12 cellular contexts compared by ENCODE assay signal in the genomic region with DNA sequence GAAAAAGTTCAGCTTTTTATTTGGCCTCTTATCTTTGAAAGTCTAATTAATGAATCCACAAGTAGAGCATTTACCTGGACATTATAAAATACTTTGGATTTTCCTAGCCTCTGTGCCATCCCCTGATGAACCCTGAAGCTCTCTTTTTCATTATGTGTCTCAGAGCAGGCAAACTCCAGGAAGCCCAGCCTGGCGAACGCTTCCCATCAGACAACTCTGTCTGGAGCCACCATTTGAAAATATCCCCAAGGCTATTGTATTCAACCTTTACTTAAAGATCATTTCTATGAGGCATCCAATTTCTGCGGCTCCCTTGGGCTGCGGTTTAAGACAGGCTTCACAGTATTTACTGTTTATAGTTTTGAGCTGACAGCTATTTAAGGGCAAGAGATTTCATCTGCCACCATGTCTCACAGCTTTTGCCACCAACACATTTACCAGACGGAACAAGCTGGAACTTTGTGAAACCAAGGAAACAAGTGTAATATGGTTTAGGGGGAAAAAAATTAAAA.
DNase-seq lines count a peak whose midpoint lies in the region; ATAC-seq and TF ChIP-seq lines count a peak whose summit lies in the region.
"Had no signal": no experiment of that assay in that cellular context is flagged by ENCODE, and none has a peak within 500 bp of the region (broad histone marks: within the 10 kb centered on the region; RNA-seq: fewer than 3 reads in every experiment).

No MANE protein-coding gene starts in this region.

- 46% methylated on average over 5 of the region's 5 CpGs for WGBS in suprapubic skin

- H3F3A ChIP-seq in MM.1S (ENCODE audit: insufficient read depth, low read length), result no peaks in the 10 kb centered on the region

- H3K4me3 ChIP-seq in Peyer's patch, result no peak overlapping the region
- peak overlapping the region; percentile 74 for H3K4me3 ChIP-seq in coronary artery
- peak overlapping the region; percentile 49 for H3K4me3 ChIP-seq in suprapubic skin
- H3K4me3 ChIP-seq in MM.1S (ENCODE audit: low read length), result no peak overlapping the region

- DNase-seq in Peyer's patch (no peak), coronary artery (ENCODE audit: low spot score) (no peak), mesothelial cell of epicardium (ENCODE audit: low spot score in 2 of 2, unreplicated experiment in 2 of 2) (no peak), suprapubic skin (ENCODE audit: low spot score in 2 of 2) (no peak), dermis blood vessel endothelial cell (no peak), MM.1S (no peak)
- no peak for DNase-seq in activated CD4-positive, alpha-beta T cell treated with anti-CD3 and anti-CD28 coated beads for 48 hours
- DNase-seq: DMS 273 treated with DMSO at 0.1 percent for 48 hours; effector memory CD8-positive, alpha-beta T cell had no signal

- H4K20me1 ChIP-seq in MM.1S (ENCODE audit: insufficient read depth, low read length), result no peaks in the 10 kb centered on the region

- H3K27ac ChIP-seq in Peyer's patch, result peak overlapping the region; percentile 5 to 89 (median 54)
- no peak overlapping the region for H3K27ac ChIP-seq in coronary artery
- peak overlapping the region; percentile 26 for H3K27ac ChIP-seq in suprapubic skin
- no peak overlapping the region for H3K27ac ChIP-seq in MM.1S (ENCODE audit: low read length)
- H3K27ac ChIP-seq: SJCRH30 had no signal

- no peak for TF ChIP-seq EP300 in suprapubic skin (IDR thresholded peaks at IDR 0.05)

- H3K36me3 Mint-ChIP-seq in mesothelial cell of epicardium, result no peaks in the 10 kb centered on the region

- H3K9me2 ChIP-seq in MM.1S (replicated peaks; ENCODE audit: insufficient read depth, low read length), result no peaks in the 10 kb centered on the region

- peaks cover 2% of the 10 kb centered on the region for H3K27me3 Mint-ChIP-seq in mesothelial cell of epicardium (ENCODE audit: low read depth)

- TF ChIP-seq CTCF in Peyer's patch (IDR thresholded peaks at IDR 0.05), result no peak
- TF ChIP-seq CTCF in coronary artery (IDR thresholded peaks at IDR 0.05), result no peak
- TF ChIP-seq CTCF in mesothelial cell of epicardium (IDR thresholded peaks at IDR 0.05; ENCODE audit: unreplicated experiment), result no peak
- no peak for TF ChIP-seq CTCF in suprapubic skin (IDR thresholded peaks at IDR 0.05)
- no peak for TF ChIP-seq CTCF in MM.1S (IDR thresholded peaks at IDR 0.05; ENCODE audit: low read length)

- H3K9me3 ChIP-seq in Peyer's patch, result no peaks in the 10 kb centered on the region
- no peaks in the 10 kb centered on the region for H3K9me3 ChIP-seq in suprapubic skin
- no peaks in the 10 kb centered on the region for H3K9me3 ChIP-seq in MM.1S (replicated peaks; ENCODE audit: insufficient read depth, low read length)
- H3K9me3 ChIP-seq: SJCRH30 had no signal

- H3K4me1 ChIP-seq in Peyer's patch, result no peaks in the 10 kb centered on the region
- peaks cover 18% of the 10 kb centered on the region for H3K4me1 ChIP-seq in suprapubic skin
- H3K4me1 ChIP-seq in MM.1S (ENCODE audit: low read length), result no peaks in the 10 kb centered on the region

- H3K79me2 ChIP-seq in MM.1S (ENCODE audit: low read length), result no peaks in the 10 kb centered on the region

- peak overlapping the region; percentile 88 for H3K27ac Mint-ChIP-seq in mesothelial cell of epicardium
- H3K27ac Mint-ChIP-seq: activated naive CD4-positive, alpha-beta T cell treated with anti-CD3 and anti-CD28 coated beads, Interleukin-2, amount 50 U/mL, for 72 hours; effector memory CD8-positive, alpha-beta T cell had no signal

- peak overlapping the region; percentile 70 for H3K4me3 Mint-ChIP-seq in mesothelial cell of epicardium

- H3K9ac ChIP-seq in MM.1S (ENCODE audit: low read length), result no peak overlapping the region

- no peak for ATAC-seq in GM18867 (IDR thresholded peaks at IDR 0.05; ENCODE audit: unreplicated experiment)
- ATAC-seq: effector memory CD8-positive, alpha-beta T cell had no signal

- H3K9me3 Mint-ChIP-seq in mesothelial cell of epicardium, result peaks cover 8% of the 10 kb centered on the region

- H3K36me3 ChIP-seq in Peyer's patch (no peaks in the 10 kb centered on the region), suprapubic skin (no peaks in the 10 kb centered on the region), MM.1S (replicated peaks; ENCODE audit: insufficient read depth, low read length) (no peaks in the 10 kb centered on the region)
- H3K36me3 ChIP-seq: SJCRH30 had no signal

- H3K27me3 ChIP-seq in Peyer's patch (no peaks in the 10 kb centered on the region), suprapubic skin (no peaks in the 10 kb centered on the region), MM.1S (replicated peaks; ENCODE audit: insufficient read depth, low read length) (no peaks in the 10 kb centered on the region)

- no peak overlapping the region for H3K4me2 ChIP-seq in MM.1S (ENCODE audit: low read depth, low read length)

- no peak for TF ChIP-seq POLR2A in Peyer's patch (IDR thresholded peaks at IDR 0.05)
- TF ChIP-seq POLR2A in suprapubic skin (IDR thresholded peaks at IDR 0.05), result no peak

- peaks cover 26% of the 10 kb centered on the region for H3K4me1 Mint-ChIP-seq in mesothelial cell of epicardium

- H2AFZ ChIP-seq in MM.1S (ENCODE audit: low read length), result no peak overlapping the region

Comparison
In these comparisons a context has a peak if more than half of its experiments do, and no peak if none do; other contexts are left out.
1. H3K27ac ChIP-seq: peak in Peyer's patch (4 of 4) and suprapubic skin (single experiment); none in coronary artery (0 of 2) and MM.1S (single experiment).
2. H3K4me3 ChIP-seq: peak in coronary artery (single experiment) and suprapubic skin (single experiment); none in Peyer's patch (0 of 4) and MM.1S (single experiment).